Comparison of ENCODE assay signal across 17 cellular contexts in the genomic region with DNA sequence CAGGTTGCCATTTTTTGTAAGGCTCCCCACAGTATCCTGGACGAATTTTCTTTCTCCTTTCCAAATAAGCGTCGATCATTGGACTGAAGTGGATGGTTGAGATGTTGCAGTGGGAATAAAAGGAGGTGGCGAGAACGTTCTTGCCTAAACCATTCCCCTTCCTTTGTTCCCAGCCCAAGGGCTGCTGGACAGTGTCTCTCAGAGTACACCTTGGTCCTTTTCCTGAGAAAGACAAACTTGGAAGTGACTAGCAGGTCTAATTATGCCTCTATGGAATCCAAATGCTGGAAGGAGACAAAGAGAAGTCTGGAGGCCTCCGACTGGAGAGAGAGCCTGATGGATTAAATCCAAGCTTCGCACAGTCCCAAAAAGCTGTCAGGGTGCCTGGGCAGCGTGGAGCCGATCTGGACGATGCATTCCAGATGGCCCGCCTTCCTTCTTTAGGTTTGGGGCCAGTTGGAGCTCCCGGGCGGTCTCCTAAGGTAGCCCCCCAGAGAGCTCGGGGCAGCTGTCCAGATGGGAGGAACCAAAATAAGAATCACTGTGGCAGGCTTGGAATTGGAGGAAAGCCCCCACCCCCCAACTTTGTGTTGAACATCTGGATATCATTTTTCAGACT. TPM values are rescaled to one million over a fixed set of nuclear protein-coding genes. Genes with fewer than 3 reads are reported as not detected.
A peak's percentile ranks its signal among the peaks of the same experiment; 100 is the strongest.
DNase-seq lines count a peak whose midpoint lies in the region; ATAC-seq, FAIRE-seq and TF ChIP-seq lines count a peak whose summit lies in the region.
"Had no signal": no experiment of that assay in that cellular context is flagged by ENCODE, and none has a peak within 500 bp of the region (broad histone marks: within the 10 kb centered on the region; RNA-seq: fewer than 3 reads in every experiment).

No MANE protein-coding gene starts in this region.

- FAIRE-seq in GM19239 (lab: Jason Lieb, UNC) = no peak
- FAIRE-seq: endothelial cell of umbilical vein had no signal

- no peak for TF ChIP-seq POLR2A in gastroesophageal sphincter (IDR thresholded peaks at IDR 0.05)

- H3K27me3 ChIP-seq in gastroesophageal sphincter = no peaks in the 10 kb centered on the region
- H3K27me3 ChIP-seq: BLaER1 treated with 17β-estradiol and CSF1 and Interleukin-3, amounts not matched to agents 10 nM and 100 nM had no signal

- no peak for TF ChIP-seq EP300 in gastroesophageal sphincter (IDR thresholded peaks at IDR 0.05)

- peak overlapping the region; percentile 50 to 79 (median 72) for H3K27ac ChIP-seq in gastroesophageal sphincter
- H3K27ac ChIP-seq: BLaER1 treated with 17β-estradiol and CSF1 and Interleukin-3, amounts not matched to agents 10 nM and 100 nM had no signal

- no peaks in the 10 kb centered on the region for H3K9me3 ChIP-seq in gastroesophageal sphincter

- 29% methylated on average over 5 to 13 of the region's 14 CpGs for WGBS in gastroesophageal sphincter (ENCODE audit: low coverage in 1 of 2), 2 donors

- H3K4me1 ChIP-seq in gastroesophageal sphincter = peaks cover 13 to 74% (median 14%) of the 10 kb centered on the region in 3 donors

- DNase-seq in mucosa of gallbladder (ENCODE audit: low spot score) (peak; percentile 72), ureter (ENCODE audit: low spot score) (peak; percentile 51), GM19239 (ENCODE audit: insufficient read length, low spot score) (no peak), Ammon's horn (ENCODE audit: low spot score) (no peak)
- no peak for DNase-seq in central memory CD4-positive, alpha-beta T cell
- DNase-seq: activated CD4-positive, alpha-beta T cell treated with anti-CD3 and anti-CD28 coated beads, Interleukin-2, amount 10 ng/mL, durations not matched to agents 7 days and 5 days; activated T-cell treated with anti-CD3 and anti-CD28 coated beads, Interleukin-2, amount 50 U/mL, for 72 hours; Karpas-422; kidney glomerular epithelial cell; naive B cell; NCI-H1417; NCI-H226; PC-3 had no signal

- no peak overlapping the region for H3K4me3 ChIP-seq in gastroesophageal sphincter
- H3K4me3 ChIP-seq: BLaER1 treated with 17β-estradiol and CSF1 and Interleukin-3, amounts not matched to agents 10 nM and 100 nM had no signal

- H3K36me3 ChIP-seq in gastroesophageal sphincter = no peaks in the 10 kb centered on the region
- H3K36me3 ChIP-seq: BLaER1 treated with 17β-estradiol and CSF1 and Interleukin-3, amounts not matched to agents 10 nM and 100 nM had no signal

- ATAC-seq in SK-N-SH treated with all-trans-retinoic acid at 6 μM for 48 hours (peak; percentile 55), gastroesophageal sphincter (peak; percentile 89)
- ATAC-seq: activated T-cell treated with anti-CD3 and anti-CD28 coated beads, Interleukin-2, amount 50 U/mL, for 72 hours; PC-3 had no signal

- no peak for TF ChIP-seq CTCF in gastroesophageal sphincter (IDR thresholded peaks at IDR 0.05)

TF ChIP-seq in SK-N-SH treated with all-trans-retinoic acid at 6 μM for 48 hours, 23 proteins besides CTCF, POLR2A, EP300 and RAD21 (continues in another document):
- no peak for TF ChIP-seq TCF4 (CRISPR knock-in tag; IDR thresholded peaks at IDR 0.05; ENCODE audit: borderline replicate concordance)
- no peak for TF ChIP-seq ZC3H10 (CRISPR knock-in tag; IDR thresholded peaks at IDR 0.05)
- no peak for TF ChIP-seq GLIS3 (CRISPR knock-in tag; IDR thresholded peaks at IDR 0.05)
- TF ChIP-seq PPARA (CRISPR knock-in tag; IDR thresholded peaks at IDR 0.05; ENCODE audit: borderline replicate concordance) = no peak
- no peak for TF ChIP-seq ZFP30 (CRISPR knock-in tag; IDR thresholded peaks at IDR 0.05)
- TF ChIP-seq SNAI2 (CRISPR knock-in tag; IDR thresholded peaks at IDR 0.05) = no peak
- TF ChIP-seq CREB5 (CRISPR knock-in tag; IDR thresholded peaks at IDR 0.05; ENCODE audit: low read depth) = no peak
- TF ChIP-seq ZNF8 (CRISPR knock-in tag; IDR thresholded peaks at IDR 0.05) = no peak
- TF ChIP-seq POU6F1 (CRISPR knock-in tag; IDR thresholded peaks at IDR 0.05; ENCODE audit: borderline replicate concordance, low read depth) = no peak
- TF ChIP-seq, protein P1, sequence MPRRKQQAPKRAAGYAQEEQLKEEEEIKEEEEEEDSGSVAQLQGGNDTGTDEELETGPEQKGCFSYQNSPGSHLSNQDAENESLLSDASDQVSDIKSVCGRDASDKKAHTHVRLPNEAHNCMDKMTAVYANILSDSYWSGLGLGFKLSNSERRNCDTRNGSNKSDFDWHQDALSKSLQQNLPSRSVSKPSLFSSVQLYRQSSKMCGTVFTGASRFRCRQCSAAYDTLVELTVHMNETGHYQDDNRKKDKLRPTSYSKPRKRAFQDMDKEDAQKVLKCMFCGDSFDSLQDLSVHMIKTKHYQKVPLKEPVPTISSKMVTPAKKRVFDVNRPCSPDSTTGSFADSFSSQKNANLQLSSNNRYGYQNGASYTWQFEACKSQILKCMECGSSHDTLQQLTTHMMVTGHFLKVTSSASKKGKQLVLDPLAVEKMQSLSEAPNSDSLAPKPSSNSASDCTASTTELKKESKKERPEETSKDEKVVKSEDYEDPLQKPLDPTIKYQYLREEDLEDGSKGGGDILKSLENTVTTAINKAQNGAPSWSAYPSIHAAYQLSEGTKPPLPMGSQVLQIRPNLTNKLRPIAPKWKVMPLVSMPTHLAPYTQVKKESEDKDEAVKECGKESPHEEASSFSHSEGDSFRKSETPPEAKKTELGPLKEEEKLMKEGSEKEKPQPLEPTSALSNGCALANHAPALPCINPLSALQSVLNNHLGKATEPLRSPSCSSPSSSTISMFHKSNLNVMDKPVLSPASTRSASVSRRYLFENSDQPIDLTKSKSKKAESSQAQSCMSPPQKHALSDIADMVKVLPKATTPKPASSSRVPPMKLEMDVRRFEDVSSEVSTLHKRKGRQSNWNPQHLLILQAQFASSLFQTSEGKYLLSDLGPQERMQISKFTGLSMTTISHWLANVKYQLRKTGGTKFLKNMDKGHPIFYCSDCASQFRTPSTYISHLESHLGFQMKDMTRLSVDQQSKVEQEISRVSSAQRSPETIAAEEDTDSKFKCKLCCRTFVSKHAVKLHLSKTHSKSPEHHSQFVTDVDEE (CRISPR knock-in tag; IDR thresholded peaks at IDR 0.05) = no peak
- no peak for TF ChIP-seq ZNF565 (CRISPR knock-in tag; conservative IDR thresholded peaks at IDR 0.05; ENCODE audit: low read depth)
- TF ChIP-seq ARNTL (CRISPR knock-in tag; IDR thresholded peaks at IDR 0.05; ENCODE audit: borderline replicate concordance, low read depth) = no peak
- no peak for TF ChIP-seq OSR1 (CRISPR knock-in tag; IDR thresholded peaks at IDR 0.05)
- no peak for TF ChIP-seq BACH2 (CRISPR knock-in tag; IDR thresholded peaks at IDR 0.05; ENCODE audit: borderline replicate concordance)
- no peak for TF ChIP-seq PATZ1 (CRISPR knock-in tag; IDR thresholded peaks at IDR 0.05; ENCODE audit: borderline replicate concordance)

RNA-seq across cellular contexts. Expression of gene SOCS5, which starts 32.9 kb away (rescaled TPM):
- 10 to 100 TPM; 41.7 to 84.8 (median 58.0) TPM for total RNA-seq in gastroesophageal sphincter
- total RNA-seq in mucosa of gallbladder = 20.2 TPM
- 24.2 TPM for total RNA-seq in ureter

RNA-seq across cellular contexts. Expression of gene CRIPT, which starts 49.1 kb away (rescaled TPM):
- total RNA-seq in gastroesophageal sphincter (10 to 100 TPM; 13.7 to 26.2 (median 21.2) TPM), mucosa of gallbladder (17.2 TPM), ureter (16.9 TPM)

RNA-seq across cellular contexts. Expression of gene PIGF, which starts 49.3 kb away (rescaled TPM):
- total RNA-seq in gastroesophageal sphincter (10 to 100 TPM in 1 of 4 donors, 1 to 10 TPM in 3; 4.5 to 14.9 (median 6.9) TPM), mucosa of gallbladder (22.7 TPM), ureter (36.5 TPM)

Comparison
In these comparisons a context has a peak if more than half of its experiments do, and no peak if none do; other contexts are left out.
1. DNase-seq: peak in mucosa of gallbladder (single experiment) and ureter (single experiment); none in GM19239 (single experiment), central memory CD4-positive, alpha-beta T cell (single experiment) and Ammon's horn (single experiment).